23 cellular contexts compared by ENCODE assay signal in genomic region chr11:69250503-69251393, GRCh38. TPM values are rescaled to one million over a fixed set of nuclear protein-coding genes. Genes with fewer than 3 reads are reported as not detected.
DNase-seq lines count a peak whose midpoint lies in the region; FAIRE-seq and TF ChIP-seq lines count a peak whose summit lies in the region.
"Had no signal": no experiment of that assay in that cellular context is flagged by ENCODE, and none has a peak within 500 bp of the region (broad histone marks: within the 10 kb centered on the region; RNA-seq: fewer than 3 reads in every experiment).

No MANE protein-coding gene starts in this region.

- H4K20me1 ChIP-seq in H1 (replicated peaks in 1 of 2; ENCODE audit: control insufficient read depth in 1 of 2, insufficient read depth in 2 of 2, low read length in 2 of 2), result no peaks in the 10 kb centered on the region
- no peaks in the 10 kb centered on the region for H4K20me1 ChIP-seq in osteoblast (ENCODE audit: insufficient read depth, low read length)

- TF ChIP-seq POLR2A in H1 (IDR thresholded peaks at IDR 0.05; ENCODE audit: control extremely low read depth in 1 of 2, low read depth in 2 of 2, low read length in 2 of 2), result no peak

- H3K56ac ChIP-seq in H1 (replicated peaks; ENCODE audit: insufficient read length, low read depth, low read length), result no peak overlapping the region

- H3K79me1 ChIP-seq in H1 (ENCODE audit: low read depth, low read length), result no peaks in the 10 kb centered on the region

- peaks cover 16% of the 10 kb centered on the region for H3K4me1 Mint-ChIP-seq in type B pancreatic cell (ENCODE audit: unreplicated experiment)
- H3K4me1 Mint-ChIP-seq: CD4-positive, alpha-beta memory T cell had no signal

- H3K27me3 Mint-ChIP-seq in type B pancreatic cell, result peaks cover 19% of the 10 kb centered on the region

- H3K4me1 ChIP-seq in H1 (replicated peaks in 1 of 4; ENCODE audit: control insufficient read depth in 3 of 4, insufficient read depth in 4 of 4, low read length in 3 of 4) (peaks cover 7 to 17% (median 8%) of the 10 kb centered on the region in 4 experiments), osteoblast (ENCODE audit: insufficient read depth, low read length) (no peaks in the 10 kb centered on the region)

- no peak overlapping the region for H3K4me3 Mint-ChIP-seq in type B pancreatic cell
- H3K4me3 Mint-ChIP-seq: CD4-positive, alpha-beta memory T cell had no signal

- H3K9ac ChIP-seq in H1 (replicated peaks in 1 of 4; ENCODE audit: extremely low read depth in 1 of 4, low read depth in 3 of 4, low read length in 3 of 4), result no peak overlapping the region
- H3K9ac ChIP-seq: SK-N-SH had no signal

- FAIRE-seq in H1 (lab: Jason Lieb, UNC), result no peak
- FAIRE-seq: GM12878, RCC 7860 had no signal

- no peak overlapping the region for H3K27ac ChIP-seq in H1 (ENCODE audit: low read depth, low read length)
- no peak overlapping the region for H3K27ac ChIP-seq in osteoblast (ENCODE audit: low read depth, low read length)

- no peak overlapping the region for H4K91ac ChIP-seq in H1 (replicated peaks; ENCODE audit: insufficient read length, low read length)

- H3K79me2 ChIP-seq in H1 (ENCODE audit: control insufficient read depth in 1 of 2, insufficient read depth in 2 of 2, low read length in 2 of 2) (no peaks in the 10 kb centered on the region), osteoblast (ENCODE audit: insufficient read depth, low read length) (no peaks in the 10 kb centered on the region)

- TF ChIP-seq RAD21 in Ishikawa (IDR thresholded peaks at IDR 0.05; ENCODE audit: low read depth) (no peak), H1 (IDR thresholded peaks at IDR 0.05 in 1 of 2, conservative IDR thresholded peaks at IDR 0.05 in 1 of 2; ENCODE audit: low read depth in 2 of 2, low read length in 2 of 2) (no peak)

- H3K27me3 ChIP-seq in H1 (replicated peaks in 1 of 4; ENCODE audit: control insufficient read depth in 3 of 4, extremely low read depth in 1 of 4, insufficient read depth in 3 of 4, low read length in 3 of 4) (peaks cover 0 to 13% (median 8%) of the 10 kb centered on the region in 4 experiments; a peak in 6 of 7 replicates), osteoblast (ENCODE audit: insufficient read depth, low read length) (peaks cover 49% of the 10 kb centered on the region)

- H3K9me3 Mint-ChIP-seq in type B pancreatic cell, result peaks cover 5% of the 10 kb centered on the region

- H2AFZ ChIP-seq in H1 (ENCODE audit: low read length), result no peak overlapping the region
- no peak overlapping the region for H2AFZ ChIP-seq in osteoblast (ENCODE audit: low read length)

- no peak for DNase-seq in H1 (ENCODE audit: low read depth in 1 of 2, low spot score in 2 of 2)
- DNase-seq in mesenteric fat pad (ENCODE audit: low spot score), result peak; percentile 55
- no peak for DNase-seq in type B pancreatic cell (ENCODE audit: extremely low spot score, unreplicated experiment)
- no peak for DNase-seq in activated effector memory CD4-positive, alpha-beta T cell treated with Interleukin-2 at 50 U/mL for 16 hours
- no peak for DNase-seq in osteoblast (ENCODE audit: insufficient read length, low spot score, missing footprints)
- DNase-seq in RPMI8226, result no peak
- DNase-seq: C1 segment of cervical spinal cord; CD4-positive, alpha-beta memory T cell; EL; GDM1; Kasumi-1; MV-4-11; NCI-H1105; NCI-H1436 treated with DMSO at 0.1 percent for 48 hours; NCI-H1930; NCI-H2107; NCI-H524; NCI-H774; SK-N-SH had no signal

- H3K23me2 ChIP-seq in H1 (ENCODE audit: low read depth, low read length), result peaks cover 2% of the 10 kb centered on the region; the same call in 1 of the 2 replicates

- no peak overlapping the region for H2BK120ac ChIP-seq in H1 (replicated peaks; ENCODE audit: low read depth, low read length)

- H3K23ac ChIP-seq in H1 (ENCODE audit: insufficient read length), result no peak overlapping the region

- H2BK20ac ChIP-seq in H1 (ENCODE audit: low read length), result no peak overlapping the region

- TF ChIP-seq CTCF in H1 (IDR thresholded peaks at IDR 0.05; ENCODE audit: control extremely low read depth in 1 of 3, insufficient read depth in 1 of 3, low read depth in 1 of 3, low read length in 3 of 3) (no peak), type B pancreatic cell (conservative IDR thresholded peaks at IDR 0.05) (no peak), osteoblast (IDR thresholded peaks at IDR 0.05; ENCODE audit: extremely low read depth, low read depth, low read length) (no peak)

- H2BK12ac ChIP-seq in H1 (ENCODE audit: low read depth, low read length), result peak overlapping the region; percentile 53; the same call in 1 of the 2 replicates

- no peak overlapping the region for H4K5ac ChIP-seq in H1 (ENCODE audit: insufficient read length, low read depth, low read length)

- peak overlapping the region; percentile 65 for H3K27ac Mint-ChIP-seq in type B pancreatic cell
- H3K27ac Mint-ChIP-seq: CD4-positive, alpha-beta memory T cell had no signal

- no peak overlapping the region for H2AK5ac ChIP-seq in H1 (ENCODE audit: low read depth, low read length)

- POLR2A ChIA-PET in H1 (lab: Charles Lee; ENCODE audit: partially characterized antibody), result interaction anchor here (1.1 to 2.2 kb wide), 3 partner anchors 20 to 406 kb away, joined by 3 to 5 read pairs (median 3); no protein-coding TSS in a partner anchor

- H3K36me3 Mint-ChIP-seq in type B pancreatic cell, result no peaks in the 10 kb centered on the region
- H3K36me3 Mint-ChIP-seq: CD4-positive, alpha-beta memory T cell had no signal

- peaks cover 7 to 8% of the 10 kb centered on the region in 2 experiments; a peak in 2 of 4 replicates for H3K9me3 ChIP-seq in H1 (ENCODE audit: insufficient read depth in 2 of 2, low read depth in 1 of 2, low read length in 1 of 2)
- peaks cover 10% of the 10 kb centered on the region for H3K9me3 ChIP-seq in osteoblast (ENCODE audit: low read depth, low read length)
- H3K9me3 ChIP-seq: SK-N-SH had no signal

- no peak for TF ChIP-seq EP300 in Ishikawa (IDR thresholded peaks at IDR 0.05; ENCODE audit: borderline replicate concordance)
- no peak for TF ChIP-seq EP300 in H1 (IDR thresholded peaks at IDR 0.05; ENCODE audit: borderline replicate concordance in 1 of 2, low read depth in 2 of 2, low read length in 2 of 2)

- no peak overlapping the region for H2BK5ac ChIP-seq in H1 (ENCODE audit: low read depth, low read length)

- no peak overlapping the region for H3K18ac ChIP-seq in H1 (ENCODE audit: extremely low read depth, low read length)

- H3K4me3 ChIP-seq in H1 (ENCODE audit: extremely low read depth in 1 of 4, insufficient read depth in 2 of 4, low read depth in 3 of 4, low read length in 4 of 4) (no peak overlapping the region), osteoblast (ENCODE audit: insufficient read depth, low read length) (no peak overlapping the region)
- H3K4me3 ChIP-seq: GM12878, K562 had no signal

- CTCF ChIA-PET in H1 (lab: Charles Lee; ENCODE audit: partially characterized antibody), result interaction anchor here (0.8 to 3.3 kb wide), 10 partner anchors 9 to 152 kb away, joined by 3 to 12 read pairs (median 5); no protein-coding TSS in a partner anchor

- H4K8ac ChIP-seq in H1 (ENCODE audit: extremely low read depth, insufficient read depth, low read length), result peak overlapping the region; percentile 16; the same call in 1 of the 2 replicates

- no peak overlapping the region; a peak in 1 of 4 replicates for H3K4me2 ChIP-seq in H1 (ENCODE audit: insufficient read depth in 1 of 2, low read depth in 2 of 2, low read length in 2 of 2)
- no peak overlapping the region for H3K4me2 ChIP-seq in osteoblast (ENCODE audit: insufficient read depth, low read length)
- H3K4me2 ChIP-seq: SK-N-SH had no signal

- H2BK15ac ChIP-seq in H1 (ENCODE audit: low read length), result 0 out of 2 replicates have a peak overlapping the region, but pooled peaks have one; percentile 6

- WGBS in H1 (ENCODE audit: extremely low coverage in 1 of 2, insufficient coverage in 1 of 2, insufficient read length in 1 of 2, insufficient replicate concordance in 2 of 2, low coverage in 1 of 2, low lambda C conversion rate in 2 of 2, missing lambda C conversion rate in 1 of 2), 2 experiments, result 86% methylated on average over 25 of the region's 25 CpGs; no CpG with 5 or more reads in 1 of the 2 experiments

- H3K36me3 ChIP-seq in H1 (ENCODE audit: control insufficient read depth in 2 of 4, insufficient read depth in 4 of 4, low read length in 3 of 4) (no peaks in the 10 kb centered on the region), osteoblast (ENCODE audit: insufficient read depth, low read length) (no peaks in the 10 kb centered on the region)

- H3K14ac ChIP-seq in H1 (ENCODE audit: insufficient read length), result no peak overlapping the region

- H3K4ac ChIP-seq in H1 (replicated peaks; ENCODE audit: insufficient read length, low read depth, low read length), result no peak overlapping the region

TF ChIP-seq in Ishikawa, 13 proteins besides CTCF, POLR2A, EP300 and RAD21:
- TF ChIP-seq MAX (IDR thresholded peaks at IDR 0.05) (peak; percentile 24; the same call in 1 of the 2 replicates), CEBPB (IDR thresholded peaks at IDR 0.05) (no peak)

TF ChIP-seq in H1, 55 proteins besides CTCF, POLR2A, EP300 and RAD21:
- no peak for TF ChIP-seq CHD1 (IDR thresholded peaks at IDR 0.05; ENCODE audit: low read depth, low read length)
- TF ChIP-seq HDAC2 (IDR thresholded peaks at IDR 0.05; ENCODE audit: borderline replicate concordance in 1 of 2, low read depth in 2 of 2, low read length in 2 of 2), result no peak
- no peak for TF ChIP-seq RXRA (IDR thresholded peaks at IDR 0.05; ENCODE audit: insufficient read depth, low read depth, low read length)
- TF ChIP-seq YY1 (IDR thresholded peaks at IDR 0.05; ENCODE audit: low read depth, low read length), result no peak
- TF ChIP-seq TCF12 (IDR thresholded peaks at IDR 0.05; ENCODE audit: low read depth, low read length), result peak; percentile 36; the same call in 1 of the 2 replicates

RNA-seq across cellular contexts. Expression of gene MYEOV, which starts 43.2 kb away (rescaled TPM):
- 0.67 and 0.86 TPM in 2 replicates for total RNA-seq in H1 (2021; fragmentation: NEBNext Ultra II Directional; extraction: Animal tissue kit (Norgen Biotek cat#: 25700))
- 0.44 and 1.0 TPM in 2 replicates for polyA plus RNA-seq in H1 (2011; rRNA removed)
- polyA plus RNA-seq in H1 (2011; cell fraction: cytosol; rRNA removed), result 0.50 TPM
- polyA plus RNA-seq in H1 (2011; cell fraction: nucleus; rRNA removed), result 2.3 TPM
- polyA plus RNA-seq in H1 (2012, experiment 1 of 2), result 0.47 to 1.2 TPM (median 0.68 TPM) in 3 of 4 replicates, not detected in the other
- polyA plus RNA-seq in H1 (2012, experiment 2 of 2), result 0.20 TPM
- polyA plus RNA-seq in H1 (2013, experiment 1 of 2), result 0.36 TPM
- polyA plus RNA-seq in H1 (2013, experiment 2 of 2), result 0.35 TPM
- polyA minus RNA-seq in H1 (2011; rRNA and poly(A)+ RNA removed), result 0.16 and 0.24 TPM in 2 replicates
- 0.44 TPM for polyA minus RNA-seq in H1 (2011; cell fraction: cytosol; rRNA and poly(A)+ RNA removed)
- 2.0 TPM for polyA minus RNA-seq in H1 (2011; cell fraction: nucleus; rRNA and poly(A)+ RNA removed)
- 31.4 TPM for total RNA-seq in mesenteric fat pad
- total RNA-seq in type B pancreatic cell (ENCODE audit: low replicate concordance), result 4.1 and 4.3 TPM in 2 replicates
- 0.88 and 1.4 TPM in 2 replicates for total RNA-seq in osteoblast
- total RNA-seq: CD4-positive, alpha-beta memory T cell had no signal
- polyA plus RNA-seq: CD4-positive, alpha-beta memory T cell had no signal
